Comparison of ENCODE assay signal across 18 cellular contexts in the genomic region with DNA sequence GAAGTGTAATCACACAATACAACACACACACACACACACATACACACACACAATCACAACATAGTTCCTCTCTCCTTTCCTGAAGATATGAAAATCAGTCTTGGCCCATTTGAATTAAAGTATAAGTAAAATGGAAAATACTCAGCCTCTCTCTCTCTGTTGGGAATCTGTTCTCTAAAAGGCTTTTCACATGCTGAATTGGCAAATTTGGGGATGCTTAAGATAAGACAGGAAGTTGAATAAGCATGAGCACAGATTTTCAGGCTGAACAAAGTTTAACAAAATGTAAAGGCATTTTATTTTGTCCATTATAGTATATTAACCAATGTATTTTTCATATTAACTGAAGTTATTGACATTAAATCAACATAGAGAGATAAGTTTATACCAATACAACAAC. TPM values are rescaled to one million over a fixed set of nuclear protein-coding genes. Genes with fewer than 3 reads are reported as not detected.
"Had no signal": no experiment of that assay in that cellular context is flagged by ENCODE, and none has a peak within 500 bp of the region (broad histone marks: within the 10 kb centered on the region; RNA-seq: fewer than 3 reads in every experiment).

No MANE protein-coding gene starts in this region.

- H3K9me3 Mint-ChIP-seq: activated T-helper 1 cell treated with anti-CD3 and anti-CD28 coated beads, Interleukin-12 subunit alpha, Interleukin-12 subunit beta, Interleukin-2, Interleukin-4 antibody, amounts not matched to agents 30 ng/mL and 10 ng/mL and 1 ng/mL, durations not matched to agents 14 hours and 24 hours and 36 hours; effector memory CD8-positive, alpha-beta T cell; stimulated activated naive B cell treated with anti-CD40 and anti-IgM and Interleukin-4, amounts not matched to agents 10 μg/mL and 1 μg/mL and 100 μg/mL, for 72 hours had no signal

- H3K9me3 ChIP-seq: ovary, thoracic aorta, upper lobe of right lung had no signal

- H3K27me3 ChIP-seq: ovary, upper lobe of right lung had no signal

- H3K27ac ChIP-seq: upper lobe of right lung, WERI-Rb-1 had no signal

- H3K36me3 ChIP-seq: ovary, thoracic aorta, upper lobe of right lung, WERI-Rb-1 had no signal

- H3K4me3 ChIP-seq: ovary, thoracic aorta, upper lobe of right lung had no signal

- H3K36me3 Mint-ChIP-seq: activated naive CD8-positive, alpha-beta T cell; naive thymus-derived CD8-positive, alpha-beta T cell; stimulated activated naive B cell treated with anti-CD40 and anti-IgM and Interleukin-4, amounts not matched to agents 10 μg/mL and 1 μg/mL and 100 μg/mL, for 72 hours had no signal

- H3K27ac Mint-ChIP-seq: activated CD4-positive, alpha-beta T cell treated with anti-CD3 and anti-CD28 coated beads for 36 hours; activated naive CD8-positive, alpha-beta T cell; activated T-helper 1 cell treated with anti-CD3 and anti-CD28 coated beads, Interleukin-12 subunit alpha, Interleukin-12 subunit beta, Interleukin-2, Interleukin-4 antibody, amounts not matched to agents 30 ng/mL and 10 ng/mL and 1 ng/mL, durations not matched to agents 14 hours and 24 hours and 36 hours; effector memory CD8-positive, alpha-beta T cell; naive thymus-derived CD8-positive, alpha-beta T cell; stimulated activated naive B cell treated with anti-CD40 and anti-IgM and Interleukin-4, amounts not matched to agents 10 μg/mL and 1 μg/mL and 100 μg/mL, for 72 hours had no signal

- ATAC-seq: activated CD4-positive, alpha-beta T cell treated with anti-CD3 and anti-CD28 coated beads for 36 hours; effector memory CD8-positive, alpha-beta T cell; naive thymus-derived CD8-positive, alpha-beta T cell; stimulated activated naive B cell treated with anti-CD40 and anti-IgM and Interleukin-4, amounts not matched to agents 10 μg/mL and 1 μg/mL and 100 μg/mL, for 72 hours; upper lobe of right lung had no signal

- FAIRE-seq: frontal cortex had no signal

- H3K4me1 ChIP-seq: upper lobe of right lung had no signal

- DNase-seq: activated CD4-positive, alpha-beta T cell treated with anti-CD3 and anti-CD28 coated beads for 36 hours; activated CD4-positive, alpha-beta T cell treated with anti-CD3 and anti-CD28 coated beads, Interleukin-2, amount 50 U/mL, for 48 hours; activated T-cell treated with anti-CD3 and anti-CD28 coated beads for 4 hours; effector memory CD8-positive, alpha-beta T cell; naive thymus-derived CD8-positive, alpha-beta T cell; ovary; stimulated activated CD4-positive, alpha-beta T cell treated with anti-CD3 and anti-CD28 coated beads, Interleukin-4, amount 100 ng/mL, for 24 hours; stimulated activated naive B cell treated with anti-CD40 and anti-IgM and Interleukin-4, amounts not matched to agents 10 μg/mL and 1 μg/mL and 100 μg/mL, for 72 hours; SW 1271; upper lobe of right lung; WERI-Rb-1 had no signal

- H3K4me1 Mint-ChIP-seq: activated CD4-positive, alpha-beta T cell treated with anti-CD3 and anti-CD28 coated beads for 36 hours; naive thymus-derived CD8-positive, alpha-beta T cell; stimulated activated naive B cell treated with anti-CD40 and anti-IgM and Interleukin-4, amounts not matched to agents 10 μg/mL and 1 μg/mL and 100 μg/mL, for 72 hours had no signal

- H3K27me3 Mint-ChIP-seq: stimulated activated naive B cell treated with anti-CD40 and anti-IgM and Interleukin-4, amounts not matched to agents 10 μg/mL and 1 μg/mL and 100 μg/mL, for 72 hours had no signal

- H3K4me3 Mint-ChIP-seq: activated CD4-positive, alpha-beta T cell treated with anti-CD3 and anti-CD28 coated beads for 36 hours; activated naive CD8-positive, alpha-beta T cell; activated T-helper 1 cell treated with anti-CD3 and anti-CD28 coated beads, Interleukin-12 subunit alpha, Interleukin-12 subunit beta, Interleukin-2, Interleukin-4 antibody, amounts not matched to agents 30 ng/mL and 10 ng/mL and 1 ng/mL, durations not matched to agents 14 hours and 24 hours and 36 hours; effector memory CD8-positive, alpha-beta T cell; naive thymus-derived CD8-positive, alpha-beta T cell; stimulated activated naive B cell treated with anti-CD40 and anti-IgM and Interleukin-4, amounts not matched to agents 10 μg/mL and 1 μg/mL and 100 μg/mL, for 72 hours had no signal

RNA-seq across cellular contexts. Expression of a gene that starts 23.7 kb away (rescaled TPM):
- total RNA-seq: activated CD4-positive, alpha-beta T cell treated with anti-CD3 and anti-CD28 coated beads for 36 hours; activated T-helper 1 cell treated with anti-CD3 and anti-CD28 coated beads, Interleukin-12 subunit alpha, Interleukin-12 subunit beta, Interleukin-2, Interleukin-4 antibody, amounts not matched to agents 30 ng/mL and 10 ng/mL and 1 ng/mL, durations not matched to agents 14 hours and 24 hours and 36 hours; dermis microvascular lymphatic vessel endothelial cell; kidney epithelial cell; naive thymus-derived CD8-positive, alpha-beta T cell; T-helper 2 cell treated with Interferon-gamma antibody and Interleukin-4, amounts not matched to agents 100 ng/mL and 5 ng/mL, for 36 hours had no signal
- polyA plus RNA-seq: naive thymus-derived CD8-positive, alpha-beta T cell had no signal
